Comparison of ENCODE assay signal across 1 cellular context in the genomic region with DNA sequence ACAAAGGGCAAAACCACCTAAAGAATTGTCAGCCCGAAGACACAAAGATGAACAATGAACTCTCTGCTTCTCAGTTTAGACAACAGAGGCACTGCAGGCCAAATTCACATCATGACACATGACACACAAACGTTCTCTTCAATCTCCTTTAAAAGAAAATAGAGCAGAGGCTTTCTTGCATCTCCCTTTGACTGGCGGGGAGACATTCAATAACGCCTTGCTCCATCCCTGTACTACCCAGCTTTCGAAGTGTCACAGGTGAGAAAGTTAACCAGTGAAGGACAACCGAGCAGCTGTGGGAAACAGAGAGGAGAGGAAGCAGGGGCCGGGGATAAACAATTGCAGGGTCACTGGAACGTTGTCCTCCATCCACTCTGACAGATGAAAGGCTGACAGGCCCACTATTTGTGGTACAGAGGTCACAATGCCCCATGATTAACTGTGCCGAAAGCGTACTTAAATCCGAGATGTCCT.
TF ChIP-seq lines count a peak whose summit lies in the region.

No MANE protein-coding gene starts in this region.

TF ChIP-seq in HepG2, 621 proteins besides CTCF, POLR2A, EP300 and RAD21 (continued from another document and continues in another):
- TF ChIP-seq ZBTB46 (CRISPR knock-in tag; IDR thresholded peaks at IDR 0.05; ENCODE audit: borderline replicate concordance) = no peak
- TF ChIP-seq MIER3 (CRISPR knock-in tag; IDR thresholded peaks at IDR 0.05; ENCODE audit: borderline replicate concordance) = no peak
- TF ChIP-seq AKAP8 (CRISPR knock-in tag; IDR thresholded peaks at IDR 0.05) = 0 out of 2 replicates have a peak, but pooled peaks have one; percentile 28
- no peak for TF ChIP-seq XBP1 (CRISPR knock-in tag; IDR thresholded peaks at IDR 0.05)
- TF ChIP-seq ATF1 (CRISPR knock-in tag; IDR thresholded peaks at IDR 0.05) = no peak
- peak; percentile 48; the same call in 1 of the 2 replicates for TF ChIP-seq ARID2 (CRISPR knock-in tag; IDR thresholded peaks at IDR 0.05; ENCODE audit: borderline replicate concordance)
- TF ChIP-seq SRY (CRISPR knock-in tag; IDR thresholded peaks at IDR 0.05) = no peak; the same call in 1 of the 2 replicates
- TF ChIP-seq ZFX (CRISPR knock-in tag; IDR thresholded peaks at IDR 0.05; ENCODE audit: low read depth) = peak; percentile 72; the same call in 1 of the 2 replicates
- peak; percentile 64; the same call in 1 of the 2 replicates for TF ChIP-seq MED13 (CRISPR knock-in tag; IDR thresholded peaks at IDR 0.05)
- TF ChIP-seq, protein P1, sequence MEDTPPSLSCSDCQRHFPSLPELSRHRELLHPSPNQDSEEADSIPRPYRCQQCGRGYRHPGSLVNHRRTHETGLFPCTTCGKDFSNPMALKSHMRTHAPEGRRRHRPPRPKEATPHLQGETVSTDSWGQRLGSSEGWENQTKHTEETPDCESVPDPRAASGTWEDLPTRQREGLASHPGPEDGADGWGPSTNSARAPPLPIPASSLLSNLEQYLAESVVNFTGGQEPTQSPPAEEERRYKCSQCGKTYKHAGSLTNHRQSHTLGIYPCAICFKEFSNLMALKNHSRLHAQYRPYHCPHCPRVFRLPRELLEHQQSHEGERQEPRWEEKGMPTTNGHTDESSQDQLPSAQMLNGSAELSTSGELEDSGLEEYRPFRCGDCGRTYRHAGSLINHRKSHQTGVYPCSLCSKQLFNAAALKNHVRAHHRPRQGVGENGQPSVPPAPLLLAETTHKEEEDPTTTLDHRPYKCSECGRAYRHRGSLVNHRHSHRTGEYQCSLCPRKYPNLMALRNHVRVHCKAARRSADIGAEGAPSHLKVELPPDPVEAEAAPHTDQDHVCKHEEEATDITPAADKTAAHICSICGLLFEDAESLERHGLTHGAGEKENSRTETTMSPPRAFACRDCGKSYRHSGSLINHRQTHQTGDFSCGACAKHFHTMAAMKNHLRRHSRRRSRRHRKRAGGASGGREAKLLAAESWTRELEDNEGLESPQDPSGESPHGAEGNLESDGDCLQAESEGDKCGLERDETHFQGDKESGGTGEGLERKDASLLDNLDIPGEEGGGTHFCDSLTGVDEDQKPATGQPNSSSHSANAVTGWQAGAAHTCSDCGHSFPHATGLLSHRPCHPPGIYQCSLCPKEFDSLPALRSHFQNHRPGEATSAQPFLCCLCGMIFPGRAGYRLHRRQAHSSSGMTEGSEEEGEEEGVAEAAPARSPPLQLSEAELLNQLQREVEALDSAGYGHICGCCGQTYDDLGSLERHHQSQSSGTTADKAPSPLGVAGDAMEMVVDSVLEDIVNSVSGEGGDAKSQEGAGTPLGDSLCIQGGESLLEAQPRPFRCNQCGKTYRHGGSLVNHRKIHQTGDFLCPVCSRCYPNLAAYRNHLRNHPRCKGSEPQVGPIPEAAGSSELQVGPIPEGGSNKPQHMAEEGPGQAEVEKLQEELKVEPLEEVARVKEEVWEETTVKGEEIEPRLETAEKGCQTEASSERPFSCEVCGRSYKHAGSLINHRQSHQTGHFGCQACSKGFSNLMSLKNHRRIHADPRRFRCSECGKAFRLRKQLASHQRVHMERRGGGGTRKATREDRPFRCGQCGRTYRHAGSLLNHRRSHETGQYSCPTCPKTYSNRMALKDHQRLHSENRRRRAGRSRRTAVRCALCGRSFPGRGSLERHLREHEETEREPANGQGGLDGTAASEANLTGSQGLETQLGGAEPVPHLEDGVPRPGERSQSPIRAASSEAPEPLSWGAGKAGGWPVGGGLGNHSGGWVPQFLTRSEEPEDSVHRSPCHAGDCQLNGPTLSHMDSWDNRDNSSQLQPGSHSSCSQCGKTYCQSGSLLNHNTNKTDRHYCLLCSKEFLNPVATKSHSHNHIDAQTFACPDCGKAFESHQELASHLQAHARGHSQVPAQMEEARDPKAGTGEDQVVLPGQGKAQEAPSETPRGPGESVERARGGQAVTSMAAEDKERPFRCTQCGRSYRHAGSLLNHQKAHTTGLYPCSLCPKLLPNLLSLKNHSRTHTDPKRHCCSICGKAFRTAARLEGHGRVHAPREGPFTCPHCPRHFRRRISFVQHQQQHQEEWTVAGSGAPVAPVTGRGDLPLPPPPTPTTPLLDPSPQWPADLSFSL (CRISPR knock-in tag; IDR thresholded peaks at IDR 0.05) = 0 out of 2 replicates have a peak, but pooled peaks have one; percentile 47
- no peak for TF ChIP-seq HNRNPUL1 (IDR thresholded peaks at IDR 0.05; ENCODE audit: low read depth, low read length)
- no peak; the same call in 1 of the 2 replicates for TF ChIP-seq ZNF343 (CRISPR knock-in tag; IDR thresholded peaks at IDR 0.05)
- TF ChIP-seq RBM22 (optimal IDR thresholded peaks at IDR 0.05; ENCODE audit: low read length) = no peak
- TF ChIP-seq ZFP91 (CRISPR knock-in tag; IDR thresholded peaks at IDR 0.05; ENCODE audit: borderline replicate concordance) = no peak
- TF ChIP-seq PRMT3 (CRISPR knock-in tag; IDR thresholded peaks at IDR 0.05; ENCODE audit: borderline replicate concordance, low read depth) = 0 out of 2 replicates have a peak, but pooled peaks have one; percentile 34
- no peak for TF ChIP-seq TBL1XR1 (IDR thresholded peaks at IDR 0.05; ENCODE audit: borderline replicate concordance, low read length, partially characterized antibody)
- no peak for TF ChIP-seq DR1 (CRISPR knock-in tag; IDR thresholded peaks at IDR 0.05)
- no peak for TF ChIP-seq ZBTB2 (CRISPR knock-in tag; IDR thresholded peaks at IDR 0.05; ENCODE audit: low read depth)
- no peak for TF ChIP-seq CENPX (CRISPR knock-in tag; IDR thresholded peaks at IDR 0.05)
- peak; percentile 49; the same call in 1 of the 2 replicates for TF ChIP-seq KDM6A (CRISPR knock-in tag; IDR thresholded peaks at IDR 0.05; ENCODE audit: low read depth)
- no peak for TF ChIP-seq BCL3 (CRISPR knock-in tag; IDR thresholded peaks at IDR 0.05)
- TF ChIP-seq ZMYM2 (CRISPR knock-in tag; IDR thresholded peaks at IDR 0.05) = no peak
- TF ChIP-seq FOXK1 (CRISPR knock-in tag; IDR thresholded peaks at IDR 0.05; ENCODE audit: borderline replicate concordance, low read depth) = peak; percentile 58; the same call in 1 of the 2 replicates
- no peak for TF ChIP-seq ZNF430 (CRISPR knock-in tag; IDR thresholded peaks at IDR 0.05)
- no peak for TF ChIP-seq ZNF33B (CRISPR knock-in tag; IDR thresholded peaks at IDR 0.05)
- TF ChIP-seq, protein P2, sequence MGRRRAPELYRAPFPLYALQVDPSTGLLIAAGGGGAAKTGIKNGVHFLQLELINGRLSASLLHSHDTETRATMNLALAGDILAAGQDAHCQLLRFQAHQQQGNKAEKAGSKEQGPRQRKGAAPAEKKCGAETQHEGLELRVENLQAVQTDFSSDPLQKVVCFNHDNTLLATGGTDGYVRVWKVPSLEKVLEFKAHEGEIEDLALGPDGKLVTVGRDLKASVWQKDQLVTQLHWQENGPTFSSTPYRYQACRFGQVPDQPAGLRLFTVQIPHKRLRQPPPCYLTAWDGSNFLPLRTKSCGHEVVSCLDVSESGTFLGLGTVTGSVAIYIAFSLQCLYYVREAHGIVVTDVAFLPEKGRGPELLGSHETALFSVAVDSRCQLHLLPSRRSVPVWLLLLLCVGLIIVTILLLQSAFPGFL (CRISPR knock-in tag; IDR thresholded peaks at IDR 0.05) = no peak
- 0 out of 2 replicates have a peak, but pooled peaks have one; percentile 29 for TF ChIP-seq ZNF451 (CRISPR knock-in tag; IDR thresholded peaks at IDR 0.05)
- no peak for TF ChIP-seq IKZF4 (CRISPR knock-in tag; IDR thresholded peaks at IDR 0.05; ENCODE audit: borderline replicate concordance, low read depth, not compliant biosample characterization)
- TF ChIP-seq MTA3 (CRISPR knock-in tag; IDR thresholded peaks at IDR 0.05) = no peak
- TF ChIP-seq ZNF367 (CRISPR knock-in tag; IDR thresholded peaks at IDR 0.05; ENCODE audit: borderline replicate concordance) = no peak
- no peak for TF ChIP-seq POLR2AphosphoS5 (IDR thresholded peaks at IDR 0.05; ENCODE audit: low read depth, low read length)
- TF ChIP-seq ZNF550 (CRISPR knock-in tag; IDR thresholded peaks at IDR 0.05; ENCODE audit: borderline replicate concordance) = no peak
- peak; percentile 72; the same call in 1 of the 2 replicates for TF ChIP-seq MEF2D (CRISPR knock-in tag; IDR thresholded peaks at IDR 0.05)
- peak; percentile 76 for TF ChIP-seq NR2F2 (IDR thresholded peaks at IDR 0.05; ENCODE audit: borderline replicate concordance, low read depth)
- peak; percentile 64 for TF ChIP-seq ASH2L (IDR thresholded peaks at IDR 0.05; ENCODE audit: insufficient read length, low read depth, low read length)
- peak; percentile 87 for TF ChIP-seq RCOR2 (CRISPR knock-in tag; IDR thresholded peaks at IDR 0.05)
- peak; percentile 89 for TF ChIP-seq ISL2 (CRISPR knock-in tag; IDR thresholded peaks at IDR 0.05)
- no peak for TF ChIP-seq ZNF891 (CRISPR knock-in tag; IDR thresholded peaks at IDR 0.05)
- TF ChIP-seq ZC3H4 (CRISPR knock-in tag; IDR thresholded peaks at IDR 0.05; ENCODE audit: borderline replicate concordance) = no peak
- no peak for TF ChIP-seq ZBTB7A (CRISPR knock-in tag; IDR thresholded peaks at IDR 0.05)
- no peak; the same call in 1 of the 2 replicates for TF ChIP-seq ARNTL (CRISPR knock-in tag; IDR thresholded peaks at IDR 0.05)
- TF ChIP-seq SALL2 (CRISPR knock-in tag; IDR thresholded peaks at IDR 0.05) = no peak
- no peak for TF ChIP-seq TIGD3 (CRISPR knock-in tag; IDR thresholded peaks at IDR 0.05; ENCODE audit: borderline replicate concordance)
- 0 out of 2 replicates have a peak, but pooled peaks have one; percentile 33 for TF ChIP-seq ZFP90 (CRISPR knock-in tag; IDR thresholded peaks at IDR 0.05; ENCODE audit: borderline replicate concordance)
- no peak for TF ChIP-seq BRCA1 (CRISPR knock-in tag; IDR thresholded peaks at IDR 0.05)
- peak; percentile 12; the same call in 1 of the 2 replicates for TF ChIP-seq ZNF281 (CRISPR knock-in tag; IDR thresholded peaks at IDR 0.05; ENCODE audit: borderline replicate concordance)
